1 cellular context compared by ENCODE assay signal in the genomic region with DNA sequence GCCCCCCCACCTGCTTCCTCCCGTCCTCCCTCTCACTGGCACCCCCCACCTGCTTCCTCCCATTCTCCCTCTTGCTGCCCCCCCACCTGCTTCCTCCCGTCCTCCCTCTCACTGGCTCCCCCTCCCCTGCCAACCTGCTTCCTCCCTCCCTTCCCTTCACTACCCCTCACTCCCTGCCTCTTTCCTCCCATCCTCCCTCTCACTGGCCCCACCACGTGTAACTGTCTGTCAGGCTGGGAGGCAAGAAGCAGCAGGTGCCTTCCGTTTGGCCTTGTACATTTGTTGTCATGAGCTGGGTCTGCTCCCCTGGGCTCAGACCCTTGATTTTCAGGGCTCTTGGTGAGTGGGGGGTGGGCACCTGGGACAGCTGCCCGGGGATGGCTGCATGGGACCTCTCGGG.
TF ChIP-seq lines count a peak whose summit lies in the region.

No MANE protein-coding gene starts in this region.

TF ChIP-seq in H1, 55 proteins besides CTCF, POLR2A, EP300 and RAD21:
- TF ChIP-seq POLR2AphosphoS5 (IDR thresholded peaks at IDR 0.05; ENCODE audit: low read depth, low read length) (no peak), ZNF274 (IDR thresholded peaks at IDR 0.05; ENCODE audit: borderline replicate concordance, extremely low read depth, low read length) (no peak), NRF1 (IDR thresholded peaks at IDR 0.05; ENCODE audit: low read depth, low read length) (no peak), SUZ12 (IDR thresholded peaks at IDR 0.05; ENCODE audit: low read length) (no peak), TAF1 (IDR thresholded peaks at IDR 0.05; ENCODE audit: low read depth, low read length) (no peak), EZH2 (IDR thresholded peaks at IDR 0.05; ENCODE audit: low read depth, low read length, severe bottlenecking) (no peak), POU5F1 (IDR thresholded peaks at IDR 0.05; ENCODE audit: low read depth, low read length) (no peak)
- TF ChIP-seq, protein P1, sequence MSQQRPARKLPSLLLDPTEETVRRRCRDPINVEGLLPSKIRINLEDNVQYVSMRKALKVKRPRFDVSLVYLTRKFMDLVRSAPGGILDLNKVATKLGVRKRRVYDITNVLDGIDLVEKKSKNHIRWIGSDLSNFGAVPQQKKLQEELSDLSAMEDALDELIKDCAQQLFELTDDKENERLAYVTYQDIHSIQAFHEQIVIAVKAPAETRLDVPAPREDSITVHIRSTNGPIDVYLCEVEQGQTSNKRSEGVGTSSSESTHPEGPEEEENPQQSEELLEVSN (IDR thresholded peaks at IDR 0.05) = no peak
- TF ChIP-seq, protein P2, sequence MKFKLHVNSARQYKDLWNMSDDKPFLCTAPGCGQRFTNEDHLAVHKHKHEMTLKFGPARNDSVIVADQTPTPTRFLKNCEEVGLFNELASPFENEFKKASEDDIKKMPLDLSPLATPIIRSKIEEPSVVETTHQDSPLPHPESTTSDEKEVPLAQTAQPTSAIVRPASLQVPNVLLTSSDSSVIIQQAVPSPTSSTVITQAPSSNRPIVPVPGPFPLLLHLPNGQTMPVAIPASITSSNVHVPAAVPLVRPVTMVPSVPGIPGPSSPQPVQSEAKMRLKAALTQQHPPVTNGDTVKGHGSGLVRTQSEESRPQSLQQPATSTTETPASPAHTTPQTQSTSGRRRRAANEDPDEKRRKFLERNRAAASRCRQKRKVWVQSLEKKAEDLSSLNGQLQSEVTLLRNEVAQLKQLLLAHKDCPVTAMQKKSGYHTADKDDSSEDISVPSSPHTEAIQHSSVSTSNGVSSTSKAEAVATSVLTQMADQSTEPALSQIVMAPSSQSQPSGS (IDR thresholded peaks at IDR 0.05; ENCODE audit: low read length) = no peak
- TF ChIP-seq, protein P3, sequence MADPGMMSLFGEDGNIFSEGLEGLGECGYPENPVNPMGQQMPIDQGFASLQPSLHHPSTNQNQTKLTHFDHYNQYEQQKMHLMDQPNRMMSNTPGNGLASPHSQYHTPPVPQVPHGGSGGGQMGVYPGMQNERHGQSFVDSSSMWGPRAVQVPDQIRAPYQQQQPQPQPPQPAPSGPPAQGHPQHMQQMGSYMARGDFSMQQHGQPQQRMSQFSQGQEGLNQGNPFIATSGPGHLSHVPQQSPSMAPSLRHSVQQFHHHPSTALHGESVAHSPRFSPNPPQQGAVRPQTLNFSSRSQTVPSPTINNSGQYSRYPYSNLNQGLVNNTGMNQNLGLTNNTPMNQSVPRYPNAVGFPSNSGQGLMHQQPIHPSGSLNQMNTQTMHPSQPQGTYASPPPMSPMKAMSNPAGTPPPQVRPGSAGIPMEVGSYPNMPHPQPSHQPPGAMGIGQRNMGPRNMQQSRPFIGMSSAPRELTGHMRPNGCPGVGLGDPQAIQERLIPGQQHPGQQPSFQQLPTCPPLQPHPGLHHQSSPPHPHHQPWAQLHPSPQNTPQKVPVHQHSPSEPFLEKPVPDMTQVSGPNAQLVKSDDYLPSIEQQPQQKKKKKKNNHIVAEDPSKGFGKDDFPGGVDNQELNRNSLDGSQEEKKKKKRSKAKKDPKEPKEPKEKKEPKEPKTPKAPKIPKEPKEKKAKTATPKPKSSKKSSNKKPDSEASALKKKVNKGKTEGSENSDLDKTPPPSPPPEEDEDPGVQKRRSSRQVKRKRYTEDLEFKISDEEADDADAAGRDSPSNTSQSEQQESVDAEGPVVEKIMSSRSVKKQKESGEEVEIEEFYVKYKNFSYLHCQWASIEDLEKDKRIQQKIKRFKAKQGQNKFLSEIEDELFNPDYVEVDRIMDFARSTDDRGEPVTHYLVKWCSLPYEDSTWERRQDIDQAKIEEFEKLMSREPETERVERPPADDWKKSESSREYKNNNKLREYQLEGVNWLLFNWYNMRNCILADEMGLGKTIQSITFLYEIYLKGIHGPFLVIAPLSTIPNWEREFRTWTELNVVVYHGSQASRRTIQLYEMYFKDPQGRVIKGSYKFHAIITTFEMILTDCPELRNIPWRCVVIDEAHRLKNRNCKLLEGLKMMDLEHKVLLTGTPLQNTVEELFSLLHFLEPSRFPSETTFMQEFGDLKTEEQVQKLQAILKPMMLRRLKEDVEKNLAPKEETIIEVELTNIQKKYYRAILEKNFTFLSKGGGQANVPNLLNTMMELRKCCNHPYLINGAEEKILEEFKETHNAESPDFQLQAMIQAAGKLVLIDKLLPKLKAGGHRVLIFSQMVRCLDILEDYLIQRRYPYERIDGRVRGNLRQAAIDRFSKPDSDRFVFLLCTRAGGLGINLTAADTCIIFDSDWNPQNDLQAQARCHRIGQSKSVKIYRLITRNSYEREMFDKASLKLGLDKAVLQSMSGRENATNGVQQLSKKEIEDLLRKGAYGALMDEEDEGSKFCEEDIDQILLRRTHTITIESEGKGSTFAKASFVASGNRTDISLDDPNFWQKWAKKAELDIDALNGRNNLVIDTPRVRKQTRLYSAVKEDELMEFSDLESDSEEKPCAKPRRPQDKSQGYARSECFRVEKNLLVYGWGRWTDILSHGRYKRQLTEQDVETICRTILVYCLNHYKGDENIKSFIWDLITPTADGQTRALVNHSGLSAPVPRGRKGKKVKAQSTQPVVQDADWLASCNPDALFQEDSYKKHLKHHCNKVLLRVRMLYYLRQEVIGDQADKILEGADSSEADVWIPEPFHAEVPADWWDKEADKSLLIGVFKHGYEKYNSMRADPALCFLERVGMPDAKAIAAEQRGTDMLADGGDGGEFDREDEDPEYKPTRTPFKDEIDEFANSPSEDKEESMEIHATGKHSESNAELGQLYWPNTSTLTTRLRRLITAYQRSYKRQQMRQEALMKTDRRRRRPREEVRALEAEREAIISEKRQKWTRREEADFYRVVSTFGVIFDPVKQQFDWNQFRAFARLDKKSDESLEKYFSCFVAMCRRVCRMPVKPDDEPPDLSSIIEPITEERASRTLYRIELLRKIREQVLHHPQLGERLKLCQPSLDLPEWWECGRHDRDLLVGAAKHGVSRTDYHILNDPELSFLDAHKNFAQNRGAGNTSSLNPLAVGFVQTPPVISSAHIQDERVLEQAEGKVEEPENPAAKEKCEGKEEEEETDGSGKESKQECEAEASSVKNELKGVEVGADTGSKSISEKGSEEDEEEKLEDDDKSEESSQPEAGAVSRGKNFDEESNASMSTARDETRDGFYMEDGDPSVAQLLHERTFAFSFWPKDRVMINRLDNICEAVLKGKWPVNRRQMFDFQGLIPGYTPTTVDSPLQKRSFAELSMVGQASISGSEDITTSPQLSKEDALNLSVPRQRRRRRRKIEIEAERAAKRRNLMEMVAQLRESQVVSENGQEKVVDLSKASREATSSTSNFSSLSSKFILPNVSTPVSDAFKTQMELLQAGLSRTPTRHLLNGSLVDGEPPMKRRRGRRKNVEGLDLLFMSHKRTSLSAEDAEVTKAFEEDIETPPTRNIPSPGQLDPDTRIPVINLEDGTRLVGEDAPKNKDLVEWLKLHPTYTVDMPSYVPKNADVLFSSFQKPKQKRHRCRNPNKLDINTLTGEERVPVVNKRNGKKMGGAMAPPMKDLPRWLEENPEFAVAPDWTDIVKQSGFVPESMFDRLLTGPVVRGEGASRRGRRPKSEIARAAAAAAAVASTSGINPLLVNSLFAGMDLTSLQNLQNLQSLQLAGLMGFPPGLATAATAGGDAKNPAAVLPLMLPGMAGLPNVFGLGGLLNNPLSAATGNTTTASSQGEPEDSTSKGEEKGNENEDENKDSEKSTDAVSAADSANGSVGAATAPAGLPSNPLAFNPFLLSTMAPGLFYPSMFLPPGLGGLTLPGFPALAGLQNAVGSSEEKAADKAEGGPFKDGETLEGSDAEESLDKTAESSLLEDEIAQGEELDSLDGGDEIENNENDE (IDR thresholded peaks at IDR 0.05; ENCODE audit: insufficient replicate concordance, low read length) = no peak
- TF ChIP-seq, protein P4, sequence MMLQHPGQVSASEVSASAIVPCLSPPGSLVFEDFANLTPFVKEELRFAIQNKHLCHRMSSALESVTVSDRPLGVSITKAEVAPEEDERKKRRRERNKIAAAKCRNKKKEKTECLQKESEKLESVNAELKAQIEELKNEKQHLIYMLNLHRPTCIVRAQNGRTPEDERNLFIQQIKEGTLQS (IDR thresholded peaks at IDR 0.05; ENCODE audit: insufficient read depth, low read depth, low read length) = no peak
